1 cellular context compared by ENCODE assay signal in the genomic region with DNA sequence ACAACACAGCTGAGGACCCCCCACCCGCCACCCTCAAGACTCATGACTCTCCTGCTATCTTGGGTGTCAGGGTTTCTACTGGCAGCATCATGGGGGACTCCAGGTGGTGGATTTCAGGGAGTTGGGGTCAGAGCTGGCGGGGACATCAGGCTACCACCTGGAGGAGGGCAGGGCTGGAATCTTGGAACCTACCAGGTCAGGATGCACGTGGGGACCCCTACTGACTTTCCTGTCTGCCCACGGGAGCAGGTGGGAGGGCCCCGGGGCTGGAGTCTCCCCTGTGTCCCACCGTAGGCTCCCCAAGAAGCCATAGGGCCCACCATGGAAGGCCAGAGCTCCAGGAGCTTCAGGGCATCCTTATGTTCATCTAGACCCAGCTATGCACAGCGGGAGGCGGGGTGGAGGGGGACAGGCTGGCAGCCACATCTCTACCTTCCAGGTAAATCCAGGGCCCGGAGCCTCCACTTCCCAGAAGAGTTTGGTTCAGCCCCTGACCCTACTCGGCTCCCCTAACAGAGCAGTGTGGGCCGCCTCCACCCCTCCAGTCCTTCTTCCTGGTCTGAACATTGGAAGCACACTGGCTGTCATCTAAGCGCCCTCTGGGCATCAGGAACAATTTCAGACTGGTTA.
TF ChIP-seq lines count a peak whose summit lies in the region.

No MANE protein-coding gene starts in this region.

TF ChIP-seq in GM12878, 131 proteins besides CTCF, POLR2A, EP300 and RAD21:
- TF ChIP-seq SMARCA5 (IDR thresholded peaks at IDR 0.05) (peak; percentile 2; the same call in 1 of the 2 replicates), MEF2A (IDR thresholded peaks at IDR 0.05; ENCODE audit: insufficient read depth, low read depth, low read length) (no peak)
